ENCODE assay signal across 8 cellular contexts in the genomic region with DNA sequence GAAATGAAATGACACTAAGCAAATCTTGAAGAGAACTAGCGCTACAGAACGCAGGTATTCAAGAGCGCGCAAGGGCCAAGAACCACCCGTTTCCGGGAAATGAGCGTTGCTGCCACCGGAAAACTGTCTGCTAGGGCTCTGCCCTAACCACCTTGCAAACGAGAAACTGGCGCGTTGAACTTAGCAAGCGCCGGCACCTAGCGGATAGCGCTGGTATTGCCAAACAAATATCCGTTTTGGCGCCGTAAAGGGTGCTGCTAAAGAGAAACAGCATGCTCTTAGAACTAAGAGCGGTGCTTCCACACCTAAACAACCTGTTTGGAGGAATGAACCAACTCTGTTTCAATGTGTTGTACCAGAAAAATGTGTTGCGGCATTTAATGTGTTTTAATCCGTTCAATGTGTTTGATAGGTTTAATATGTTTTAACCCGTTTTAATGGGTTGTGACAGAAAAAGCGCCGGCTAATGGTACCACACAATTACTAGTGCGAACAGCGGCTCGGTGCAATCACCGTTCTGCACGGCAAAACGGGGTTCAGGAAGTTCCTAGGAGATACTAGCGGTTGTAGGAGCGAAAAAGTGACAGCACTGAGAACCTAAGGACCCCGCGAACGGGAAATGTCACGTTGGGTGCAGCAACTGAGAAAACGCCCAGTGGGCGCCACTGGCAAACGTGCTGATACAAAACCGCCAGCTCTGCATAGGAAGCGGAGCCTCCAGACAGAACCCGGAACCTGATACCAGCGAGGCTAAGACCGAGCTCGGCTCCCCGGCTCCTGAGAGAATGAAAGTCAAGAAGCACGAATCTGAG. TPM values are rescaled to one million over a fixed set of nuclear protein-coding genes. Genes with fewer than 3 reads are reported as not detected.
DNase-seq lines count a peak whose midpoint lies in the region; ATAC-seq and TF ChIP-seq lines count a peak whose summit lies in the region.

A gene with protein sequence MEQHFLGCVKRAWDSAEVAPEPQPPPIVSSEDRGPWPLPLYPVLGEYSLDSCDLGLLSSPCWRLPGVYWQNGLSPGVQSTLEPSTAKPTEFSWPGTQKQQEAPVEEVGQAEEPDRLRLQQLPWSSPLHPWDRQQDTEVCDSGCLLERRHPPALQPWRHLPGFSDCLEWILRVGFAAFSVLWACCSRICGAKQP (minus strand): TSS at position 33 of the 812 bp plus-strand sequence. CDS start 273 bp downstream, outside the sequence.

- no peaks in the 10 kb centered on the region for H3K36me3 ChIP-seq in kidney epithelial cell (ENCODE audit: control insufficient read depth, insufficient read depth, low read length)

- no peaks in the 10 kb centered on the region for H3K27me3 ChIP-seq in kidney epithelial cell (ENCODE audit: control insufficient read depth, insufficient read depth, low read length)

- H3K4me3 ChIP-seq in AG09309 (ENCODE audit: control insufficient read depth, low read depth, low read length) (peak within 1 kb of the TSS; percentile 73), WI38 (ENCODE audit: low read depth, low read length) (peak within 1 kb of the TSS; percentile 76), cardiac fibroblast (replicated peaks in 1 of 2; ENCODE audit: low read depth in 2 of 2, low read length in 2 of 2) (peak within 1 kb of the TSS; percentile 56 to 59), kidney epithelial cell (ENCODE audit: low read depth, low read length) (peak within 1 kb of the TSS; percentile 54)

- ATAC-seq in GM18873 (IDR thresholded peaks at IDR 0.05; ENCODE audit: low FRiP score, unreplicated experiment) (peak; percentile 54), HG03159 (IDR thresholded peaks at IDR 0.05; ENCODE audit: unreplicated experiment) (peak; percentile 44)

- TF ChIP-seq CTCF in AG09309 (IDR thresholded peaks at IDR 0.05; ENCODE audit: control insufficient read depth, insufficient read depth, low read depth, low read length, missing control alignments) (peak; percentile 88), WI38 (IDR thresholded peaks at IDR 0.05; ENCODE audit: low read depth, low read length) (peak; percentile 81), cardiac fibroblast (IDR thresholded peaks at IDR 0.05; ENCODE audit: low read depth, low read length) (peak; percentile 88), kidney epithelial cell (IDR thresholded peaks at IDR 0.05; ENCODE audit: insufficient read depth, low read length, poor library complexity, severe bottlenecking) (peak; percentile 90)

- DNase-seq in AG09309 (ENCODE audit: low read depth), result peak; percentile 87
- peak; percentile 96 for DNase-seq in NCI-H2227 treated with DMSO at 0.1 percent for 48 hours (lab: John Stamatoyannopoulos, UW)
- DNase-seq in cardiac fibroblast (ENCODE audit: low read depth in 2 of 2), result peak; percentile 97 to 98
- DNase-seq in kidney epithelial cell (ENCODE audit: low read depth), result no peak
- peak; percentile 93 for DNase-seq in stimulated activated CD4-positive, alpha-beta T cell treated with anti-CD3 and anti-CD28 coated beads, Interleukin-15, amount 100 ng/mL, for 24 hours

RNA-seq across cellular contexts. Expression of the gene that starts here (rescaled TPM):
- 0.34 and 0.79 TPM in 2 replicates for total RNA-seq in kidney epithelial cell
